ENCODE assay signal across 11 cellular contexts in genomic region chr18:75226301-75226955, GRCh38. TPM values are rescaled to one million over a fixed set of nuclear protein-coding genes. Genes with fewer than 3 reads are reported as not detected.
DNase-seq lines count a peak whose midpoint lies in the region; ATAC-seq and TF ChIP-seq lines count a peak whose summit lies in the region.
"Had no signal": no experiment of that assay in that cellular context is flagged by ENCODE, and none has a peak within 500 bp of the region (broad histone marks: within the 10 kb centered on the region; RNA-seq: fewer than 3 reads in every experiment).

No MANE protein-coding gene starts in this region.

- no peak for TF ChIP-seq POLR2A in esophagus squamous epithelium (IDR thresholded peaks at IDR 0.05)

- peaks cover 78% of the 10 kb centered on the region for H3K4me1 Mint-ChIP-seq in activated T-cell treated with anti-CD3 and anti-CD28 coated beads, Interleukin-2, amount 50 U/mL, for 24 hours (ENCODE audit: low read depth)
- peaks cover 18 to 98% (median 87%) of the 10 kb centered on the region in 7 donors for H3K4me1 Mint-ChIP-seq in naive thymus-derived CD4-positive, alpha-beta T cell
- peaks cover 85% of the 10 kb centered on the region for H3K4me1 Mint-ChIP-seq in type B pancreatic cell (ENCODE audit: unreplicated experiment)
- H3K4me1 Mint-ChIP-seq: activated T-helper 17 cell treated with anti-CD3 and anti-CD28 coated beads, Interleukin-2, amount 50 U/mL, for 72 hours had no signal

- H3K9me3 Mint-ChIP-seq in activated T-cell treated with anti-CD3 and anti-CD28 coated beads, Interleukin-2, amount 50 U/mL, for 24 hours = no peaks in the 10 kb centered on the region
- no peaks in the 10 kb centered on the region for H3K9me3 Mint-ChIP-seq in naive thymus-derived CD4-positive, alpha-beta T cell
- H3K9me3 Mint-ChIP-seq in type B pancreatic cell = peaks cover 6% of the 10 kb centered on the region
- H3K9me3 Mint-ChIP-seq: activated T-helper 17 cell treated with anti-CD3 and anti-CD28 coated beads, Interleukin-2, amount 50 U/mL, for 72 hours had no signal

- POLR2A ChIA-PET in naive thymus-derived CD4-positive, alpha-beta T cell (lab: Charles Lee) = interaction anchor here (0.7 to 1.1 kb wide), 3 partner anchors 16 to 1876 kb away, joined by 3 to 8 read pairs (median 4); partner anchors contain the start of gene TSHZ1

- no peak for ATAC-seq in naive thymus-derived CD4-positive, alpha-beta T cell
- ATAC-seq in HG03280 (IDR thresholded peaks at IDR 0.05; ENCODE audit: unreplicated experiment) (no peak), HG02571 (IDR thresholded peaks at IDR 0.05; ENCODE audit: unreplicated experiment) (no peak)
- ATAC-seq: activated T-helper 17 cell treated with anti-CD3 and anti-CD28 coated beads, Interleukin-2, amount 50 U/mL, for 72 hours had no signal

- peak overlapping the region in 3 of 4 donors; percentile 53 to 64 (median 59) for H3K27ac ChIP-seq in esophagus squamous epithelium
- peak overlapping the region; percentile 37 for H3K27ac ChIP-seq in naive thymus-derived CD4-positive, alpha-beta T cell (ENCODE audit: low read depth, low read length)

- peaks cover 13% of the 10 kb centered on the region for H3K36me3 Mint-ChIP-seq in activated T-cell treated with anti-CD3 and anti-CD28 coated beads, Interleukin-2, amount 50 U/mL, for 24 hours (ENCODE audit: low read depth)
- H3K36me3 Mint-ChIP-seq in naive thymus-derived CD4-positive, alpha-beta T cell = peaks cover 0 to 18% (median 5%) of the 10 kb centered on the region in 5 donors
- peaks cover 12% of the 10 kb centered on the region for H3K36me3 Mint-ChIP-seq in type B pancreatic cell

- peaks cover 18 to 90% (median 38%) of the 10 kb centered on the region in 3 donors for H3K4me1 ChIP-seq in esophagus squamous epithelium
- H3K4me1 ChIP-seq in naive thymus-derived CD4-positive, alpha-beta T cell (ENCODE audit: control insufficient read depth in 2 of 2, insufficient read depth in 2 of 2, low read length in 2 of 2) = peaks cover 0 to 19% of the 10 kb centered on the region in 2 donors

- no peak for DNase-seq in activated T-cell treated with anti-CD3 and anti-CD28 coated beads, Interleukin-2, amount 50 U/mL, for 24 hours
- DNase-seq in activated T-cell treated with anti-CD3 and anti-CD28 coated beads, Interleukin-2, amount 50 U/mL, for 48 hours = no peak
- DNase-seq in esophagus squamous epithelium (lab: John Stamatoyannopoulos, UW) (no peak), type B pancreatic cell (ENCODE audit: extremely low spot score, unreplicated experiment) (no peak)
- no peak for DNase-seq in naive thymus-derived CD4-positive, alpha-beta T cell
- no peak for DNase-seq in stimulated activated CD4-positive, alpha-beta T cell treated with anti-CD3 and anti-CD28 coated beads, Interleukin-15, amount 100 ng/mL, for 24 hours
- DNase-seq: NCI-H1092; stimulated activated CD4-positive, alpha-beta T cell treated with anti-CD3 and anti-CD28 coated beads, Interleukin-2, amount 100 ng/mL, for 24 hours had no signal

- peak overlapping the region in 3 of 4 donors; percentile 13 to 51 (median 16) for H3K4me3 ChIP-seq in esophagus squamous epithelium
- H3K4me3 ChIP-seq in naive thymus-derived CD4-positive, alpha-beta T cell (ENCODE audit: low read length) = no peak overlapping the region

- no peaks in the 10 kb centered on the region for H3K9me3 ChIP-seq in esophagus squamous epithelium
- H3K9me3 ChIP-seq in naive thymus-derived CD4-positive, alpha-beta T cell (ENCODE audit: control insufficient read depth in 2 of 3, low read length in 3 of 3) = no peaks in the 10 kb centered on the region

- peak overlapping the region; percentile 32 for H3K4me3 Mint-ChIP-seq in activated T-cell treated with anti-CD3 and anti-CD28 coated beads, Interleukin-2, amount 50 U/mL, for 24 hours
- peak overlapping the region; percentile 20 to 84 (median 73) for H3K4me3 Mint-ChIP-seq in naive thymus-derived CD4-positive, alpha-beta T cell
- peak overlapping the region; percentile 85 for H3K4me3 Mint-ChIP-seq in type B pancreatic cell
- H3K4me3 Mint-ChIP-seq: activated T-helper 17 cell treated with anti-CD3 and anti-CD28 coated beads, Interleukin-2, amount 50 U/mL, for 72 hours had no signal

- no peaks in the 10 kb centered on the region for H3K27me3 Mint-ChIP-seq in activated T-cell treated with anti-CD3 and anti-CD28 coated beads, Interleukin-2, amount 50 U/mL, for 24 hours
- H3K27me3 Mint-ChIP-seq in naive thymus-derived CD4-positive, alpha-beta T cell = no peaks in the 10 kb centered on the region
- H3K27me3 Mint-ChIP-seq in type B pancreatic cell = peaks cover 4% of the 10 kb centered on the region
- H3K27me3 Mint-ChIP-seq: activated T-helper 17 cell treated with anti-CD3 and anti-CD28 coated beads, Interleukin-2, amount 50 U/mL, for 72 hours had no signal

- peak overlapping the region; percentile 82 for H3K27ac Mint-ChIP-seq in activated T-cell treated with anti-CD3 and anti-CD28 coated beads, Interleukin-2, amount 50 U/mL, for 24 hours
- H3K27ac Mint-ChIP-seq in naive thymus-derived CD4-positive, alpha-beta T cell = peak overlapping the region in 8 of 9 donors; percentile 36 to 86 (median 81)
- H3K27ac Mint-ChIP-seq in type B pancreatic cell = peak overlapping the region; percentile 83

- WGBS in esophagus squamous epithelium, 2 donors = 24 to 32% methylated on average over 7 to 10 of the region's 11 CpGs

- peaks cover 0 to 10% (median 0%) of the 10 kb centered on the region in 3 donors for H3K36me3 ChIP-seq in esophagus squamous epithelium
- peaks cover 0 to 3% (median 0%) of the 10 kb centered on the region in 3 experiments for H3K36me3 ChIP-seq in naive thymus-derived CD4-positive, alpha-beta T cell (ENCODE audit: control insufficient read depth in 2 of 3, insufficient read depth in 3 of 3, low read length in 3 of 3)

- no peaks in the 10 kb centered on the region for H3K27me3 ChIP-seq in esophagus squamous epithelium
- H3K27me3 ChIP-seq in naive thymus-derived CD4-positive, alpha-beta T cell (ENCODE audit: control insufficient read depth in 2 of 2, insufficient read depth in 2 of 2, low read length in 2 of 2) = no peaks in the 10 kb centered on the region

- TF ChIP-seq CTCF in esophagus squamous epithelium (IDR thresholded peaks at IDR 0.05) (no peak), type B pancreatic cell (conservative IDR thresholded peaks at IDR 0.05) (no peak)

- intact Hi-C loops in esophagus squamous epithelium (cut with DNase I) = no loop called here
- intact Hi-C loops in naive thymus-derived CD4-positive, alpha-beta T cell (cut with micrococcal nuclease) = loop anchor here in 1 of 2 donors (2.0 kb wide), 1 partner anchor 14 kb away; no protein-coding TSS in a partner anchor

- CTCF ChIA-PET in naive thymus-derived CD4-positive, alpha-beta T cell (lab: Charles Lee) = interaction anchor here (0.6 to 0.7 kb wide), 2 partner anchors 24 to 470 kb away, joined by 6 to 8 read pairs; no protein-coding TSS in a partner anchor

RNA-seq across cellular contexts. Expression of gene TSHZ1, which starts 15.8 kb away (rescaled TPM):
- total RNA-seq in esophagus squamous epithelium = 10 to 100 TPM in 3 of 4 donors, 1 to 10 TPM in 1; 5.4 to 20.2 (median 13.7) TPM
- total RNA-seq in naive thymus-derived CD4-positive, alpha-beta T cell = 10 to 100 TPM; 17.9 to 33.5 (median 25.7) TPM
- polyA plus RNA-seq in naive thymus-derived CD4-positive, alpha-beta T cell = 1 to 10 TPM; 4.5 to 6.6 TPM
- 21.8 and 79.9 TPM in 2 replicates for total RNA-seq in type B pancreatic cell (ENCODE audit: low replicate concordance)

RNA-seq across cellular contexts. Expression of gene PTGR3, which starts 17.5 kb away (rescaled TPM):
- 10 to 100 TPM; 12.2 to 25.2 (median 16.7) TPM for total RNA-seq in esophagus squamous epithelium
- 10 to 100 TPM; 25.1 to 59.1 (median 31.7) TPM for total RNA-seq in naive thymus-derived CD4-positive, alpha-beta T cell
- 10 to 100 TPM; 17.0 to 25.5 TPM for polyA plus RNA-seq in naive thymus-derived CD4-positive, alpha-beta T cell
- 25.4 and 86.7 TPM in 2 replicates for total RNA-seq in type B pancreatic cell (ENCODE audit: low replicate concordance)

Comparison
In these comparisons a context has a peak if more than half of its experiments do, and no peak if none do; other contexts are left out.
1. H3K4me3 Mint-ChIP-seq: peak in every context shown above with its lines; median percentile 85 in type B pancreatic cell; 73 in naive thymus-derived CD4-positive, alpha-beta T cell; 32 in activated T-cell treated with anti-CD3 and anti-CD28 coated beads, Interleukin-2, amount 50 U/mL, for 24 hours.